ENCODE assay signal across 26 cellular contexts in the genomic region with DNA sequence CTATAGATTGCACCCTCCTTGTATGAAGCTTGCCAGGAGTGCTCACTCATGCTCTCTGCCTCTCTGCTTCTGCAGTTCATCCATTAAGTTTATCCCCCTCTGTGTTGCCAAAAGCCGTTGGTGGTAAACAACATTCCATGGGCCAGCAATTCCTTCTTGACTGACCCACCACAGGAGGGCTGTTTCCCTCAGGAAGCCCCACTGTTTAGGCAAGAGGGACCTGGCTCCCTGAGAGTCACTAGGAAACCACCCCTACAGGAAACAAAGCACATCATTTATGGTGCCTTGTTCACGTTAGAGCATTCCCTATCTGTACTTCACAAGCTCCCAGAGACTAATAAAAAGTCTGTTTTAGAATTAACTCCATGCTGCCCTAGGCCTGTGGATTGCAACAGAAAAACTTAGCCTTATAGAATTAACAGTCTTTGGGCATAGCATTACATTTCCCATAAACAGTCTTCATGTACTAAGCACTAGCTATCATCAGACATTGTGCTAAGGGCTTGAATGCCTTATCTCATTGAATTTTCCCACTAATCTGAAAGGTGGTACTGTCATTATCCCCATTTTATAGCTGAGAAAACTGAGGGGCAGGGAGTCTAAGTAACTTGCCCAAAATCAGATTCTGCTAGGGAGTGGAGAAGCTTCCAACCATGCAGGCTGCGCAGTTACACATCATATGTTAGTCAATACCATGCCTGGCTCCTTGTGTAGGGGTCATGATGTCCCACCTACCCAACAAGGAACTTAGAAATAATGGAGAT.
DNase-seq lines count a peak whose midpoint lies in the region; ATAC-seq and TF ChIP-seq lines count a peak whose summit lies in the region.
"Had no signal": no experiment of that assay in that cellular context is flagged by ENCODE, and none has a peak within 500 bp of the region (broad histone marks: within the 10 kb centered on the region; RNA-seq: fewer than 3 reads in every experiment).

No MANE protein-coding gene starts in this region.

- WGBS in spleen, 5 donors = 40 to 63% (median 57%) methylated on average over 3 of the region's 3 CpGs

- POLR2A ChIA-PET in HEK293 (lab: Yijun Ruan, JAX) = no interaction called here

- H3K27me3 ChIP-seq in left ventricle myocardium inferior (ENCODE audit: low read depth) (no peaks in the 10 kb centered on the region), spleen (replicated peaks in 1 of 7) (no peaks in the 10 kb centered on the region)
- H3K27me3 ChIP-seq: colonic mucosa, neutrophil had no signal

- DNase-seq in SK-MEL-5 (ENCODE audit: low read depth, low spot score) (peak; percentile 22), fibroblast of villous mesenchyme (ENCODE audit: low read depth) (peak; percentile 39), mucosa of descending colon (no peak), left ventricle myocardium inferior (no peak), globus pallidus (ENCODE audit: low spot score) (no peak), spleen (no peak)
- no peak for DNase-seq in activated CD8-positive, alpha-beta memory T cell treated with anti-CD3 and anti-CD28 coated beads, Interleukin-2, amount 10 ng/mL, durations not matched to agents 7 days and 5 days
- DNase-seq: activated B cell treated with CpG ODN at 0.5 μM for 24 hours; activated CD4-positive, alpha-beta T cell treated with anti-CD3 and anti-CD28 coated beads, Interleukin-2, amount 50 U/mL, for 4 hours; activated effector memory CD4-positive, alpha-beta T cell treated with Interleukin-2 at 50 U/mL for 16 hours; brain microvascular endothelial cell; CD4-positive, CD25-positive, alpha-beta regulatory T cell; colonic mucosa; DMS153; effector memory CD8-positive, alpha-beta T cell; MM.1S; NCI-H1436; NCI-H510A treated with DMSO at 0.1 percent for 48 hours; stimulated activated CD4-positive, alpha-beta T cell treated with anti-CD3 and anti-CD28 coated beads, Interleukin-4, amount 100 ng/mL, for 24 hours; stimulated activated naive CD4-positive, alpha-beta T cell treated with Interleukin-2 at 50 U/mL for 16 hours; T-helper 9 cell had no signal

- H3K4me1 ChIP-seq in HEK293 (ENCODE audit: control insufficient read depth, insufficient read depth, low read length) (no peaks in the 10 kb centered on the region), mucosa of descending colon (ENCODE audit: low read depth) (no peaks in the 10 kb centered on the region), left ventricle myocardium inferior (peaks cover 11% of the 10 kb centered on the region), spleen (no peaks in the 10 kb centered on the region)
- H3K4me1 ChIP-seq: colonic mucosa had no signal

- H3K36me3 ChIP-seq in HEK293 (ENCODE audit: control insufficient read depth in 2 of 2, insufficient read depth in 1 of 2, low read length in 2 of 2) (no peaks in the 10 kb centered on the region), mucosa of descending colon (ENCODE audit: low read depth) (no peaks in the 10 kb centered on the region), left ventricle myocardium inferior (no peaks in the 10 kb centered on the region), spleen (no peaks in the 10 kb centered on the region)
- H3K36me3 ChIP-seq: brain microvascular endothelial cell, colonic mucosa, neutrophil, thoracic aorta had no signal

- no peak overlapping the region for H3K4me3 Mint-ChIP-seq in activated CD8-positive, alpha-beta memory T cell treated with anti-CD3 and anti-CD28 coated beads, Interleukin-2, amount 10 ng/mL, durations not matched to agents 7 days and 5 days
- H3K4me3 Mint-ChIP-seq: activated B cell treated with CpG ODN at 0.5 μM for 24 hours; CD4-positive, CD25-positive, alpha-beta regulatory T cell; effector memory CD8-positive, alpha-beta T cell had no signal

- H3K9me3 ChIP-seq in HEK293 (ENCODE audit: control insufficient read depth, insufficient read depth, low read depth, low read length) = no peaks in the 10 kb centered on the region
- H3K9me3 ChIP-seq in mucosa of descending colon = no peaks in the 10 kb centered on the region
- no peaks in the 10 kb centered on the region for H3K9me3 ChIP-seq in left ventricle myocardium inferior (replicated peaks)
- H3K9me3 ChIP-seq in spleen = no peaks in the 10 kb centered on the region
- H3K9me3 ChIP-seq: colonic mucosa, neutrophil, thoracic aorta had no signal

- no peak for TF ChIP-seq CTCF in HEK293 (tag by site-specific recombination; IDR thresholded peaks at IDR 0.05)
- no peak for TF ChIP-seq CTCF in fibroblast of villous mesenchyme (IDR thresholded peaks at IDR 0.05; ENCODE audit: insufficient read depth, low read depth, low read length)
- TF ChIP-seq CTCF in mucosa of descending colon (IDR thresholded peaks at IDR 0.05) = no peak
- no peak for TF ChIP-seq CTCF in left ventricle myocardium inferior (IDR thresholded peaks at IDR 0.05; ENCODE audit: borderline replicate concordance)
- no peak for TF ChIP-seq CTCF in spleen (IDR thresholded peaks at IDR 0.05 in 8 of 11, conservative IDR thresholded peaks at IDR 0.05 in 3 of 11)

- no peaks in the 10 kb centered on the region for H3K4me1 Mint-ChIP-seq in activated CD8-positive, alpha-beta memory T cell treated with anti-CD3 and anti-CD28 coated beads, Interleukin-2, amount 10 ng/mL, durations not matched to agents 7 days and 5 days
- H3K4me1 Mint-ChIP-seq: activated B cell treated with CpG ODN at 0.5 μM for 24 hours; CD4-positive, CD25-positive, alpha-beta regulatory T cell had no signal

- no peak overlapping the region for H3K27ac ChIP-seq in HEK293 (ENCODE audit: extremely low read depth, low read depth, low read length)
- H3K27ac ChIP-seq in left ventricle myocardium inferior (replicated peaks) = no peak overlapping the region
- H3K27ac ChIP-seq in spleen = no peak overlapping the region
- H3K27ac ChIP-seq: brain microvascular endothelial cell, colonic mucosa, HL-60, neutrophil, thoracic aorta had no signal

- no peaks in the 10 kb centered on the region for H3K36me3 Mint-ChIP-seq in activated CD8-positive, alpha-beta memory T cell treated with anti-CD3 and anti-CD28 coated beads, Interleukin-2, amount 10 ng/mL, durations not matched to agents 7 days and 5 days
- H3K36me3 Mint-ChIP-seq: CD4-positive, CD25-positive, alpha-beta regulatory T cell had no signal

- peaks cover 3% of the 10 kb centered on the region for H3K27me3 Mint-ChIP-seq in activated CD8-positive, alpha-beta memory T cell treated with anti-CD3 and anti-CD28 coated beads, Interleukin-2, amount 10 ng/mL, durations not matched to agents 7 days and 5 days
- H3K27me3 Mint-ChIP-seq: CD4-positive, CD25-positive, alpha-beta regulatory T cell had no signal

- H3K27ac Mint-ChIP-seq in activated CD8-positive, alpha-beta memory T cell treated with anti-CD3 and anti-CD28 coated beads, Interleukin-2, amount 10 ng/mL, durations not matched to agents 7 days and 5 days = no peak overlapping the region
- H3K27ac Mint-ChIP-seq: activated B cell treated with CpG ODN at 0.5 μM for 24 hours; effector memory CD8-positive, alpha-beta T cell had no signal

- no peak for TF ChIP-seq POLR2A in spleen (IDR thresholded peaks at IDR 0.05)

- CTCF ChIA-PET in HEK293 (lab: Yijun Ruan, JAX) = no interaction called here
- CTCF ChIA-PET in activated CD8-positive, alpha-beta memory T cell treated with anti-CD3 and anti-CD28 coated beads, Interleukin-2, amount 10 ng/mL, durations not matched to agents 7 days and 5 days (lab: Charles Lee) = no interaction called here

- ATAC-seq in mucosa of descending colon = peak; percentile 77
- no peak for ATAC-seq in activated CD8-positive, alpha-beta memory T cell treated with anti-CD3 and anti-CD28 coated beads, Interleukin-2, amount 10 ng/mL, durations not matched to agents 7 days and 5 days
- ATAC-seq: effector memory CD8-positive, alpha-beta T cell; SK-N-SH treated with all-trans-retinoic acid at 6 μM for 48 hours had no signal

- in situ Hi-C loops in SK-MEL-5 (cut with HindIII; ENCODE audit: low pct_unique_long_range_greater_than_20kb, low sequenced_read_pairs) = no loop called here

- H3K4me3 ChIP-seq in HEK293 (ENCODE audit: low read depth, low read length) (no peak overlapping the region), fibroblast of villous mesenchyme (ENCODE audit: low read depth, low read length) (no peak overlapping the region), mucosa of descending colon (no peak overlapping the region), left ventricle myocardium inferior (no peak overlapping the region), spleen (no peak overlapping the region)
- H3K4me3 ChIP-seq: colonic mucosa, thoracic aorta had no signal

- no peaks in the 10 kb centered on the region for H3K9me3 Mint-ChIP-seq in activated CD8-positive, alpha-beta memory T cell treated with anti-CD3 and anti-CD28 coated beads, Interleukin-2, amount 10 ng/mL, durations not matched to agents 7 days and 5 days (ENCODE audit: low read depth)
- H3K9me3 Mint-ChIP-seq: activated B cell treated with CpG ODN at 0.5 μM for 24 hours; effector memory CD8-positive, alpha-beta T cell had no signal

- intact Hi-C loops in mucosa of descending colon (cut with DNase I, micrococcal nuclease) (no loop called here), left ventricle myocardium inferior (cut with micrococcal nuclease) (no loop called here), spleen (cut with DNase I; ENCODE audit: low total_unique reads) (no loop called here)

TF ChIP-seq in HEK293, 187 proteins besides CTCF, POLR2A, EP300 and RAD21:
- no peak for TF ChIP-seq ZBTB7A (tag by site-specific recombination; IDR thresholded peaks at IDR 0.05; ENCODE audit: low read depth)
- TF ChIP-seq ZNF223 (tag by site-specific recombination; IDR thresholded peaks at IDR 0.05) = 0 out of 2 replicates have a peak, but pooled peaks have one; percentile 26
- peak; percentile 97 for TF ChIP-seq ZIC2 (tag by site-specific recombination; IDR thresholded peaks at IDR 0.05)
- TF ChIP-seq MEIS1 (CRISPR knock-in tag; IDR thresholded peaks at IDR 0.05; ENCODE audit: borderline replicate concordance) = no peak
- TF ChIP-seq TRIM28 (IDR thresholded peaks at IDR 0.05; ENCODE audit: borderline replicate concordance, low read length) = 0 out of 2 replicates have a peak, but pooled peaks have one; percentile 20
- peak; percentile 64 for TF ChIP-seq GLIS1 (tag by site-specific recombination; IDR thresholded peaks at IDR 0.05)
- no peak for TF ChIP-seq ZNF24 (tag by site-specific recombination; IDR thresholded peaks at IDR 0.05)
- TF ChIP-seq ZNF776 (tag by site-specific recombination; IDR thresholded peaks at IDR 0.05; ENCODE audit: borderline replicate concordance) = no peak
TF ChIP-seq in HEK293: peak in this region for 4.

Comparison
In these comparisons a context has a peak if more than half of its experiments do, and no peak if none do; other contexts are left out.
1. DNase-seq: peak in SK-MEL-5 (single experiment) and fibroblast of villous mesenchyme (single experiment); none in mucosa of descending colon (0 of 3), left ventricle myocardium inferior (single experiment), globus pallidus (single experiment), activated CD8-positive, alpha-beta memory T cell treated with anti-CD3 and anti-CD28 coated beads, Interleukin-2, amount 10 ng/mL, durations not matched to agents 7 days and 5 days (single experiment) and spleen (single experiment).